In genomic region chr13:34941436-34941834, GRCh38 we compare ENCODE assay signal across 8 cellular contexts. TPM values are rescaled to one million over a fixed set of nuclear protein-coding genes. Genes with fewer than 3 reads are reported as not detected.
DNase-seq lines count a peak whose midpoint lies in the region; ATAC-seq and TF ChIP-seq lines count a peak whose summit lies in the region.

No MANE protein-coding gene starts in this region.

- H3K4me1 ChIP-seq in rectal smooth muscle tissue (ENCODE audit: control insufficient read depth, insufficient read depth, low read length): peaks cover 11% of the 10 kb centered on the region

- TF ChIP-seq CTCF in GM10266 (IDR thresholded peaks at IDR 0.05; ENCODE audit: control insufficient read depth, insufficient read depth, low read depth, missing control alignments) (no peak), lower leg skin (IDR thresholded peaks at IDR 0.05) (no peak)

- no peaks in the 10 kb centered on the region for H3K27me3 ChIP-seq in rectal smooth muscle tissue (ENCODE audit: control insufficient read depth, insufficient read depth, low read length)

- 10 to 12% methylated on average over 13 of the region's 13 CpGs for WGBS in lower leg skin, 2 donors

- H3K36me3 ChIP-seq in rectal smooth muscle tissue (ENCODE audit: control insufficient read depth, insufficient read depth, low read length): no peaks in the 10 kb centered on the region

- TF ChIP-seq POLR2A in lower leg skin (IDR thresholded peaks at IDR 0.05): no peak

- intact Hi-C loops in head of caudate nucleus (cut with DNase I) (loop anchor here (10.0 kb wide), 1 partner anchor 203 kb away; no protein-coding TSS in a partner anchor), lower leg skin (cut with DNase I; ENCODE audit: low total_unique reads) (no loop called here)

- peak overlapping the region; percentile 92 for H3K4me3 Mint-ChIP-seq in T-helper 17 cell

- H3K27me3 Mint-ChIP-seq in T-helper 17 cell: peaks cover 30% of the 10 kb centered on the region

- peak overlapping the region; percentile 74 for H3K27ac ChIP-seq in rectal smooth muscle tissue (ENCODE audit: low read depth, low read length)

- no peak overlapping the region for H3K9ac ChIP-seq in rectal smooth muscle tissue (ENCODE audit: low read length)

- peaks cover 4% of the 10 kb centered on the region for H3K36me3 Mint-ChIP-seq in T-helper 17 cell (ENCODE audit: low read depth)

- peak overlapping the region; percentile 76 for H3K4me3 ChIP-seq in rectal smooth muscle tissue (ENCODE audit: low read length)
- H3K4me3 ChIP-seq in lower leg skin (ENCODE audit: low read depth, poor library complexity, severe bottlenecking): no peak overlapping the region

- DNase-seq in GM10266 (ENCODE audit: extremely low spot score) (peak; percentile 9), T-helper 17 cell (no peak), head of caudate nucleus (peak in 25 of 42 donors; percentile 2 to 51 (median 15)), lower leg skin (ENCODE audit: low spot score in 2 of 2) (no peak), iPS-NIHi11 (ENCODE audit: low spot score) (no peak)
- DNase-seq in activated CD8-positive, alpha-beta memory T cell treated with anti-CD3 and anti-CD28 coated beads, Interleukin-2, amount 50 U/mL, for 4 hours: no peak

- no peak overlapping the region for H3K27ac Mint-ChIP-seq in T-helper 17 cell

- H3K9me3 ChIP-seq in T-helper 17 cell (ENCODE audit: control insufficient read depth, low read length, poor library complexity, severe bottlenecking): no peaks in the 10 kb centered on the region

- H3K4me1 Mint-ChIP-seq in T-helper 17 cell: peaks cover 16% of the 10 kb centered on the region

- no peak for ATAC-seq in T-helper 17 cell
- no peak for ATAC-seq in HG03280 (IDR thresholded peaks at IDR 0.05; ENCODE audit: unreplicated experiment)

RNA-seq across cellular contexts. Expression of gene NBEA, which starts 0.6 kb away (rescaled TPM):
- total RNA-seq in T-helper 17 cell (1 to 10 TPM; 2.6 to 3.8 TPM), lower leg skin (1 to 10 TPM; 1.5 to 4.5 (median 3.7) TPM)

Comparison
In these comparisons a context has a peak if more than half of its experiments do, and no peak if none do; other contexts are left out.
1. DNase-seq: peak in GM10266 (single experiment) and head of caudate nucleus (25 of 42); none in T-helper 17 cell (0 of 3), lower leg skin (0 of 2), iPS-NIHi11 (single experiment) and activated CD8-positive, alpha-beta memory T cell treated with anti-CD3 and anti-CD28 coated beads, Interleukin-2, amount 50 U/mL, for 4 hours (single experiment).